8 cellular contexts compared by ENCODE assay signal in genomic region chr2:162343824-162344616, GRCh38. TPM values are rescaled to one million over a fixed set of nuclear protein-coding genes. Genes with fewer than 3 reads are reported as not detected.
DNase-seq lines count a peak whose midpoint lies in the region; ATAC-seq and TF ChIP-seq lines count a peak whose summit lies in the region.

TSS of gene GCA (plus strand) at chr2:162344132. CDS start at chr2:162344249, 117 bp downstream.

- peak within 1 kb of the TSS; percentile 66 to 91 (median 81) for H3K4me3 ChIP-seq in esophagus muscularis mucosa
- H3K4me3 ChIP-seq in muscle layer of colon (ENCODE audit: low read depth in 1 of 2, low read length in 2 of 2) = peak within 1 kb of the TSS; percentile 84 to 93

- under 1% methylated on average over 24 of the region's 57 CpGs for WGBS in esophagus muscularis mucosa

- no peak for TF ChIP-seq POLR2A in esophagus muscularis mucosa (IDR thresholded peaks at IDR 0.05; ENCODE audit: low read depth)

- H3K36me3 ChIP-seq in esophagus muscularis mucosa = peaks cover 0 to 4% (median 0%) of the 10 kb centered on the region in 4 donors
- H3K36me3 ChIP-seq in muscle layer of colon (ENCODE audit: insufficient read depth, low read length) = no peaks in the 10 kb centered on the region

- TF ChIP-seq CTCF in esophagus muscularis mucosa (IDR thresholded peaks at IDR 0.05) = no peak

- DNase-seq in DMS153 (lab: John Stamatoyannopoulos, UW) = peak; percentile 97
- peak; percentile 89 for DNase-seq in RKO (ENCODE audit: low spot score)
- DNase-seq in activated T-helper 1 cell treated with Interleukin-2 at 50 U/mL for 16 hours (ENCODE audit: low read depth) = peak; percentile 97
- DNase-seq in esophagus muscularis mucosa (ENCODE audit: extremely low spot score) = peak; percentile 99
- DNase-seq in stimulated activated CD8-positive, alpha-beta memory T cell treated with anti-CD3 and anti-CD28 coated beads, Interleukin-7, amount 100 ng/mL, for 1 hour (ENCODE audit: low read depth in 2 of 2) = peak; percentile 96

- H3K9me3 ChIP-seq in esophagus muscularis mucosa = no peaks in the 10 kb centered on the region
- no peaks in the 10 kb centered on the region for H3K9me3 ChIP-seq in muscle layer of colon (ENCODE audit: low read length)

- H3K27ac ChIP-seq in esophagus muscularis mucosa (replicated peaks in 1 of 4) (peak within 1 kb of the TSS; percentile 67 to 77 (median 75)), muscle layer of colon (ENCODE audit: low read depth, low read length) (peak within 1 kb of the TSS; percentile 60)

- peaks cover 3 to 17% (median 16%) of the 10 kb centered on the region in 4 donors for H3K4me1 ChIP-seq in esophagus muscularis mucosa
- peaks cover 4% of the 10 kb centered on the region for H3K4me1 ChIP-seq in muscle layer of colon (ENCODE audit: insufficient read depth, low read length)

- no peak for TF ChIP-seq RAD21 in Ishikawa (IDR thresholded peaks at IDR 0.05; ENCODE audit: low read depth)

- TF ChIP-seq EP300 in Ishikawa (IDR thresholded peaks at IDR 0.05; ENCODE audit: borderline replicate concordance) = no peak
- no peak for TF ChIP-seq EP300 in esophagus muscularis mucosa (IDR thresholded peaks at IDR 0.05)

- H3K9ac ChIP-seq in muscle layer of colon (ENCODE audit: low read length) = peak within 1 kb of the TSS; percentile 46

- intact Hi-C loops in esophagus muscularis mucosa (cut with DNase I) = no loop called here

- H3K27me3 ChIP-seq in esophagus muscularis mucosa = no peaks in the 10 kb centered on the region
- no peaks in the 10 kb centered on the region for H3K27me3 ChIP-seq in muscle layer of colon (ENCODE audit: control insufficient read depth in 1 of 2, insufficient read depth in 2 of 2, low read length in 2 of 2)

- ATAC-seq in GM21576 (IDR thresholded peaks at IDR 0.05; ENCODE audit: unreplicated experiment) = peak; percentile 99

TF ChIP-seq in Ishikawa, 13 proteins besides CTCF, POLR2A, EP300 and RAD21:
- TF ChIP-seq YY1 (IDR thresholded peaks at IDR 0.05; ENCODE audit: low read depth) = peak; percentile 37; the same call in 1 of the 2 replicates
- TF ChIP-seq MAX (IDR thresholded peaks at IDR 0.05) = peak; percentile 85
- TF ChIP-seq FOXM1 (IDR thresholded peaks at IDR 0.05; ENCODE audit: borderline replicate concordance, low read depth) = peak; percentile 42; the same call in 1 of the 2 replicates
- no peak for TF ChIP-seq REST (IDR thresholded peaks at IDR 0.05; ENCODE audit: low read depth)
- peak; percentile 25; the same call in 1 of the 2 replicates for TF ChIP-seq TEAD4 (IDR thresholded peaks at IDR 0.05)
- TF ChIP-seq NFIC (IDR thresholded peaks at IDR 0.05) = 0 out of 2 replicates have a peak, but pooled peaks have one; percentile 10
- TF ChIP-seq USF1 (IDR thresholded peaks at IDR 0.05) = 0 out of 2 replicates have a peak, but pooled peaks have one; percentile 29
- no peak; the same call in 1 of the 2 replicates for TF ChIP-seq TCF12 (IDR thresholded peaks at IDR 0.05; ENCODE audit: low read depth)
- peak; percentile 63; the same call in 1 of the 2 replicates for TF ChIP-seq ZBTB7A (IDR thresholded peaks at IDR 0.05; ENCODE audit: low read depth)
- TF ChIP-seq CREB1 (IDR thresholded peaks at IDR 0.05; ENCODE audit: low read depth) = no peak
- no peak for TF ChIP-seq CEBPB (IDR thresholded peaks at IDR 0.05)
- TF ChIP-seq TAF1 (IDR thresholded peaks at IDR 0.05; ENCODE audit: low read depth) = no peak
- TF ChIP-seq EGR1 (IDR thresholded peaks at IDR 0.05) = no peak
TF ChIP-seq in Ishikawa: peak in this region for 7.

RNA-seq across cellular contexts. Expression of gene GCA, which starts in this region (rescaled TPM):
- 10 to 100 TPM in 1 of 4 donors, 1 to 10 TPM in 3; 5.4 to 34.3 (median 8.2) TPM for total RNA-seq in esophagus muscularis mucosa

Comparison
In these comparisons a context has a peak if more than half of its experiments do, and no peak if none do; other contexts are left out.
1. Peak in every context shown above with its lines: DNase-seq, ATAC-seq, H3K4me3 ChIP-seq and H3K27ac ChIP-seq.